In the genomic region with DNA sequence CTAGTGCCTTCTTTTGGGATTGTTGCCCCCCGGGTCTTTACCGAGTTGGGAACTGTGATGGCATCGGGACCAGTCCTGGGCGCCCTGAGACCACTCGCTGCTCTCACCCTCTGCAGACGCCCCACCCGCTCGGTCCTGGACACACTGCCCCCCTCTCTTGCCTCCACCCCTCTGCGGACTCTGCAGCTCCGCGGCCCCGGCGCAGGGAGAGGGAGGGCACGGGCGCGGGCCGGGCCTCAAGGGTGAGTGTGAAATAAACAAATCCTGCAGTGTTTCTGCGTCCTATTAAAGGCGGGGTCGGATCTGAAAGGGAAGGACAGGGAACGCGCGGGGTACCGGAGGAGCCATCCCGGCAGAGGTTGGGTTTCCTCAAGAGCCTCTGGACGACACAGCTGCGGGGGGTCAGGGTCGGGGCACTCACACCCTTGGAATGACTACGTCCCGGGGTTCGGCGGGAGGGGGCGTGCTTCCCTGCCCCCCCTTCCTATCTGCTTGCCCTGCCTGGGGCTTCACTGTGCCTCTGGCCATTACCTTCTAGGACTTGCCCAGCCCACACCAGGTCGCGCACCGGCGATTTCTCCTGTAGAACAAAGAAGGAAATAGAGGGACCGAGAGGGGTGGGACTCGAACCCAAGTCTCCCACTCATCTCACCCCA, we compare ENCODE assay signal across 9 cellular contexts. TPM values are rescaled to one million over a fixed set of nuclear protein-coding genes. Genes with fewer than 3 reads are reported as not detected.
DNase-seq lines count a peak whose midpoint lies in the region; ATAC-seq, FAIRE-seq and TF ChIP-seq lines count a peak whose summit lies in the region.
"Had no signal": no experiment of that assay in that cellular context is flagged by ENCODE, and none has a peak within 500 bp of the region (broad histone marks: within the 10 kb centered on the region; RNA-seq: fewer than 3 reads in every experiment).

No MANE protein-coding gene starts in this region.

- ATAC-seq in T-cell (replicated peaks in 1 of 4) (no peak), sciatic nerve (peak; percentile 55), HG02884 (IDR thresholded peaks at IDR 0.05; ENCODE audit: unreplicated experiment) (no peak), GM21825 (IDR thresholded peaks at IDR 0.05; ENCODE audit: unreplicated experiment) (no peak), PC-3 (no peak)

- H3K9me3 Mint-ChIP-seq in T-cell, result no peaks in the 10 kb centered on the region

- H3K4me1 ChIP-seq in cardiac muscle cell (ENCODE audit: low read depth) (peaks cover 6% of the 10 kb centered on the region), PC-3 (ENCODE audit: insufficient read depth, low read length) (peaks cover 9% of the 10 kb centered on the region)

- no peak overlapping the region for H3K9ac ChIP-seq in PC-3 (ENCODE audit: low read length)

- H3K27me3 ChIP-seq in cardiac muscle cell, result peaks cover 97% of the 10 kb centered on the region
- H3K27me3 ChIP-seq in PC-3 (ENCODE audit: low read length), result no peaks in the 10 kb centered on the region
- H3K27me3 ChIP-seq: SJSA1 had no signal

- no peak overlapping the region for H3K4me2 ChIP-seq in PC-3 (ENCODE audit: low read length)

- H3K27me3 Mint-ChIP-seq in T-cell, result peaks cover 29 to 55% of the 10 kb centered on the region in 2 donors

- H3K4me3 ChIP-seq in cardiac muscle cell (peak overlapping the region; percentile 33), PC-3 (ENCODE audit: low read length) (no peak overlapping the region)
- H3K4me3 ChIP-seq: SJSA1 had no signal

- intact Hi-C loops in sciatic nerve (cut with DNase I), result no loop called here
- intact Hi-C loops in PC-3 (cut with micrococcal nuclease), result loop anchor here (5.0 kb wide), 1 partner anchor 147 kb away; no protein-coding TSS in a partner anchor

- no peaks in the 10 kb centered on the region for H4K20me1 ChIP-seq in PC-3 (ENCODE audit: low read length)

- peak; percentile 33 for FAIRE-seq in GM12892 (lab: Jason Lieb, UNC)

- POLR2A ChIA-PET in T-cell (lab: Charles Lee), result no interaction called here
- POLR2A ChIA-PET in PC-3 (lab: Charles Lee; ENCODE audit: unreplicated experiment), result no interaction called here

- H3K27ac Mint-ChIP-seq in T-cell, result no peak overlapping the region

- TF ChIP-seq CTCF in cardiac muscle cell (IDR thresholded peaks at IDR 0.05; ENCODE audit: low read depth, low read length) (no peak), PC-3 (conservative IDR thresholded peaks at IDR 0.05; ENCODE audit: low read depth, low read length) (no peak)

- no TSS peak for BruUV-seq in PC-3 (replicated peaks; lab: Mats Ljungman, UMichigan)

- no peak for TF ChIP-seq POLR2A in GM12892 (IDR thresholded peaks at IDR 0.05; ENCODE audit: low read depth, low read length)

- CTCF ChIA-PET in T-cell (lab: Charles Lee) (no interaction called here), PC-3 (lab: Charles Lee) (no interaction called here)

- DNase-seq in GM12892 (ENCODE audit: insufficient read length) (no peak), T-cell (no peak), cardiac muscle cell (ENCODE audit: low read depth in 1 of 2, low spot score in 1 of 2) (no peak), sciatic nerve (ENCODE audit: low spot score) (no peak), PC-3 (no peak)
- no peak for DNase-seq in activated CD8-positive, alpha-beta memory T cell treated with anti-CD3 and anti-CD28 coated beads, Interleukin-2, amount 50 U/mL, for 48 hours

- no peaks in the 10 kb centered on the region for H3F3A ChIP-seq in PC-3 (ENCODE audit: low read length, unreplicated experiment)

- H3K36me3 ChIP-seq in cardiac muscle cell (no peaks in the 10 kb centered on the region), PC-3 (ENCODE audit: low read depth, low read length) (no peaks in the 10 kb centered on the region)

- no peak overlapping the region for H2AFZ ChIP-seq in PC-3 (ENCODE audit: low read length)

- H3K9me3 ChIP-seq in cardiac muscle cell (ENCODE audit: low read depth) (no peaks in the 10 kb centered on the region), PC-3 (ENCODE audit: low read length) (no peaks in the 10 kb centered on the region)
- H3K9me3 ChIP-seq: SJSA1 had no signal

- no peaks in the 10 kb centered on the region for H3K79me2 ChIP-seq in PC-3 (ENCODE audit: low read length)

- no peaks in the 10 kb centered on the region for H3K36me3 Mint-ChIP-seq in T-cell

- no peak overlapping the region for H3K27ac ChIP-seq in cardiac muscle cell
- H3K27ac ChIP-seq in PC-3 (ENCODE audit: low read length), result no peak overlapping the region
- H3K27ac ChIP-seq: SJSA1 had no signal

- peaks cover 17 to 44% (median 26%) of the 10 kb centered on the region in 3 donors for H3K4me1 Mint-ChIP-seq in T-cell

- H3K9me2 ChIP-seq in PC-3 (replicated peaks; ENCODE audit: low read length), result no peaks in the 10 kb centered on the region

- peak overlapping the region; percentile 41 to 87 (median 58) for H3K4me3 Mint-ChIP-seq in T-cell

RNA-seq across cellular contexts. Expression of a gene that starts 0.5 kb away (rescaled TPM):
- 39.9 TPM for polyA plus RNA-seq in GM12892 (2012; ENCODE audit: missing spikeins)
- 10 to 100 TPM; 22.3 to 66.3 (median 39.1) TPM for total RNA-seq in T-cell
- 0.63 and 7.9 TPM in 2 replicates for total RNA-seq in cardiac muscle cell
- polyA plus RNA-seq in cardiac muscle cell, result 1.7 and 2.6 TPM in 2 replicates
- 123 TPM for total RNA-seq in sciatic nerve
- total RNA-seq in PC-3 (2014; rRNA removed), result 20.6 and 24.8 TPM in 2 replicates

RNA-seq across cellular contexts. Expression of a gene that starts 4.3 kb away (rescaled TPM):
- polyA plus RNA-seq in GM12892 (2012; ENCODE audit: missing spikeins), result 5.6 TPM
- total RNA-seq in T-cell (10 to 100 TPM; 18.5 to 69.7 (median 43.7) TPM), cardiac muscle cell (8.7 and 9.0 TPM in 2 replicates), sciatic nerve (10.1 TPM), PC-3 (2014; rRNA removed) (8.7 and 13.1 TPM in 2 replicates)
- polyA plus RNA-seq in cardiac muscle cell, result 6.8 and 9.3 TPM in 2 replicates

RNA-seq across cellular contexts. Expression of a gene that starts 4.3 kb away (rescaled TPM):
- 14.4 TPM for polyA plus RNA-seq in GM12892 (2012; ENCODE audit: missing spikeins)
- total RNA-seq in T-cell (100 to 1,000 TPM in 3 of 5 donors, 10 to 100 TPM in 2; 58.3 to 179 (median 123) TPM), cardiac muscle cell (5.4 and 12.2 TPM in 2 replicates), sciatic nerve (11.3 TPM), PC-3 (2014; rRNA removed) (19.4 and 26.6 TPM in 2 replicates)
- 6.7 and 11.9 TPM in 2 replicates for polyA plus RNA-seq in cardiac muscle cell

RNA-seq across cellular contexts. Expression of a gene that starts 6.3 kb away (rescaled TPM):
- 30.6 TPM for polyA plus RNA-seq in GM12892 (2012; ENCODE audit: missing spikeins)
- total RNA-seq in T-cell (1 to 10 TPM; 2.1 to 8.0 (median 5.2) TPM), cardiac muscle cell (33.7 and 40.6 TPM in 2 replicates), sciatic nerve (37.9 TPM), PC-3 (2014; rRNA removed) (64.5 and 91.6 TPM in 2 replicates)
- 19.4 and 31.1 TPM in 2 replicates for polyA plus RNA-seq in cardiac muscle cell

RNA-seq across cellular contexts. Expression of a gene that starts 13.2 kb away (rescaled TPM):
- polyA plus RNA-seq in GM12892 (2012; ENCODE audit: missing spikeins), result 1.1 TPM
- total RNA-seq in T-cell (1 to 10 TPM; 3.0 to 9.5 (median 4.9) TPM), cardiac muscle cell (28.0 and 34.7 TPM in 2 replicates), sciatic nerve (13.9 TPM), PC-3 (2014; rRNA removed) (2.3 and 2.8 TPM in 2 replicates)
- 18.0 and 30.4 TPM in 2 replicates for polyA plus RNA-seq in cardiac muscle cell
